Comparison of ENCODE assay signal across 1 cellular context in genomic region chr17:46822388-46822921, GRCh38.
TF ChIP-seq lines count a peak whose summit lies in the region.

No MANE protein-coding gene starts in this region.

TF ChIP-seq in GM12878, 131 proteins besides CTCF, POLR2A, EP300 and RAD21 (continued from another document):
- no peak for TF ChIP-seq CUX1 (IDR thresholded peaks at IDR 0.05; ENCODE audit: insufficient replicate concordance, low read depth, low read length)
- no peak for TF ChIP-seq HSF1 (IDR thresholded peaks at IDR 0.05; ENCODE audit: low read depth, low read length)
- TF ChIP-seq IKZF1 (conservative IDR thresholded peaks at IDR 0.05), result no peak
- TF ChIP-seq DPF2 (IDR thresholded peaks at IDR 0.05), result 0 out of 2 replicates have a peak, but pooled peaks have one; percentile 36
- no peak for TF ChIP-seq SUZ12 (IDR thresholded peaks at IDR 0.05; ENCODE audit: unreplicated experiment)
- no peak for TF ChIP-seq MLLT1 (IDR thresholded peaks at IDR 0.05)
- no peak for TF ChIP-seq SREBF2 (IDR thresholded peaks at IDR 0.05; ENCODE audit: low read length)
- no peak for TF ChIP-seq MEF2A (IDR thresholded peaks at IDR 0.05; ENCODE audit: insufficient read depth, low read depth, low read length)
- no peak for TF ChIP-seq REST (IDR thresholded peaks at IDR 0.05; ENCODE audit: low read depth, low read length)
- TF ChIP-seq RELA (IDR thresholded peaks at IDR 0.05; ENCODE audit: borderline replicate concordance, partially characterized antibody), result no peak
- no peak for TF ChIP-seq SREBF1 (IDR thresholded peaks at IDR 0.05; ENCODE audit: low read length)
- TF ChIP-seq SMAD1 (IDR thresholded peaks at IDR 0.05; ENCODE audit: low read depth, partially characterized antibody), result no peak
- TF ChIP-seq IRF3 (IDR thresholded peaks at IDR 0.05), result no peak
- no peak for TF ChIP-seq ZBTB11 (CRISPR knock-in tag; IDR thresholded peaks at IDR 0.05)
- 0 out of 2 replicates have a peak, but pooled peaks have one; percentile 27 for TF ChIP-seq FOXM1 (IDR thresholded peaks at IDR 0.05; ENCODE audit: low read depth, low read length)
- no peak for TF ChIP-seq IKZF2 (IDR thresholded peaks at IDR 0.05)
- no peak for TF ChIP-seq SMARCA5 (IDR thresholded peaks at IDR 0.05)
